27 cellular contexts compared by ENCODE assay signal in the genomic region with DNA sequence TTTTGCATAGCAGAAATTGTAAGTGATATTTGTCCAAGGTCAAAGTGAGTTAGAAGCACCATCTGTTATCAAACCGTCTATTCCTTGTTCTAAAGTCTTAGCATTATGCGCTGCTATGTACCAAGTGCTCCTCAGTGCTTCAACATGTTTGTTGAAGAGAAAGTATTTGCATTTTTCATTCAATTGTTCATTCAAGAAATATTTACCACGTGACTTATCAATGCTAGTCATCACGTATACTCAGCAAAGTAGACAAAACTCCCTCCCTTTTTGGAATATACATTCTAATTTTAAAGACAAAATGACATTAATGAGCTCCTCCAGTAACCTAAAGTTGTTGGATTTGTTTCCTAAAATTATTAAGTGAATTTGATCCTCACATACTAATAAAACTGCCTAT.
"Had no signal": no experiment of that assay in that cellular context is flagged by ENCODE, and none has a peak within 500 bp of the region (broad histone marks: within the 10 kb centered on the region; RNA-seq: fewer than 3 reads in every experiment).

No MANE protein-coding gene starts in this region.

- H3K9me3 ChIP-seq: suprapubic skin, testis, thoracic aorta, thyroid gland, tibial artery, tibial nerve, transverse colon, upper lobe of left lung, upper lobe of right lung, uterus, vagina had no signal

- H3K4me3 ChIP-seq: stomach, suprapubic skin, testis, thoracic aorta, thyroid gland, tibial artery, tibial nerve, transverse colon, upper lobe of left lung, upper lobe of right lung, uterus, vagina had no signal

- FAIRE-seq: urothelium cell line had no signal

- H3K36me3 ChIP-seq: stomach, suprapubic skin, thoracic aorta, thyroid gland, tibial artery, tibial nerve, transverse colon, upper lobe of left lung, upper lobe of right lung, uterus, vagina had no signal

- DNase-seq: stimulated activated CD4-positive, alpha-beta T cell treated with anti-CD3 and anti-CD28 coated beads, Interleukin-2, amount 100 ng/mL, for 48 hours; stimulated activated CD4-positive, alpha-beta T cell treated with anti-CD3 and anti-CD28 coated beads, Interleukin-4, amount 100 ng/mL, for 1 hour; stimulated activated CD4-positive, alpha-beta T cell treated with anti-CD3 and anti-CD28 coated beads, Interleukin-4, amount 100 ng/mL, for 24 hours; stimulated activated CD4-positive, alpha-beta T cell treated with anti-CD3 and anti-CD28 coated beads, Interleukin-4, amount 100 ng/mL, for 4 hours; stimulated activated CD8-positive, alpha-beta memory T cell treated with anti-CD3 and anti-CD28 coated beads, Interleukin-4, amount 100 ng/mL, for 48 hours; stimulated activated naive B cell treated with anti-CD40 and anti-IgM and Interleukin-4, amounts not matched to agents 10 μg/mL and 1 μg/mL and 100 μg/mL, for 72 hours; stimulated activated naive CD4-positive, alpha-beta T cell; stimulated activated naive CD4-positive, alpha-beta T cell treated with Interleukin-2 at 50 U/mL for 16 hours; stimulated activated naive CD8-positive, alpha-beta T cell treated with anti-CD3 and anti-CD28 coated beads, Interleukin-15, amount 100 ng/mL, for 72 hours; stimulated activated naive CD8-positive, alpha-beta T cell treated with anti-CD3 and anti-CD28 coated beads, Interleukin-15, Interleukin-2, amounts not matched to agents 100 U/mL and 50 U/mL, for 24 hours; stomach; substantia nigra; testis; thyroid gland; tibial artery; transverse colon; trophoblast cell; upper lobe of left lung; upper lobe of right lung; uterus had no signal

- H3K27me3 ChIP-seq: stomach, suprapubic skin, testis, thyroid gland, tibial artery, tibial nerve, transverse colon, upper lobe of left lung, upper lobe of right lung, uterus, vagina had no signal

- ATAC-seq: stimulated activated effector memory CD8-positive, alpha-beta T cell treated with anti-CD3 and anti-CD28 coated beads, Interleukin-12 subunit alpha, Interleukin-12 subunit beta, amount 100 ng/mL, for 72 hours; stimulated activated memory B cell treated with anti-CD40 and anti-IgM and Interleukin-4, amounts not matched to agents 10 μg/mL and 1 μg/mL and 100 μg/mL, for 72 hours; stimulated activated naive B cell treated with anti-CD40 and anti-IgM and Interleukin-4, amounts not matched to agents 10 μg/mL and 1 μg/mL and 100 μg/mL, for 72 hours; stimulated activated naive CD8-positive, alpha-beta T cell treated with anti-CD3 and anti-CD28 coated beads, Interleukin-15, amount 100 ng/mL, for 72 hours; stimulated activated naive CD8-positive, alpha-beta T cell treated with anti-CD3 and anti-CD28 coated beads, Interleukin-15, Interleukin-2, amounts not matched to agents 100 U/mL and 50 U/mL, for 24 hours; upper lobe of right lung had no signal

- H3K4me1 ChIP-seq: stomach, suprapubic skin, testis, thyroid gland, tibial artery, tibial nerve, transverse colon, upper lobe of left lung, upper lobe of right lung, uterus, vagina had no signal

- H3K27ac ChIP-seq: stomach, suprapubic skin, testis, thoracic aorta, thyroid gland, tibial artery, tibial nerve, transverse colon, upper lobe of left lung, upper lobe of right lung, uterus, vagina had no signal
